21 cellular contexts compared by ENCODE assay signal in genomic region chr9:68894502-68894901, GRCh38.
DNase-seq lines count a peak whose midpoint lies in the region; ATAC-seq, FAIRE-seq and TF ChIP-seq lines count a peak whose summit lies in the region.
"Had no signal": no experiment of that assay in that cellular context is flagged by ENCODE, and none has a peak within 500 bp of the region (broad histone marks: within the 10 kb centered on the region; RNA-seq: fewer than 3 reads in every experiment).

No MANE protein-coding gene starts in this region.

- no TSS peak for BruUV-seq in A673 (replicated peaks; lab: Mats Ljungman, UMichigan)

- H3K27me3 ChIP-seq in CD4-positive, alpha-beta memory T cell (ENCODE audit: insufficient read depth, low read length) = no peaks in the 10 kb centered on the region
- H3K27me3 ChIP-seq in astrocyte (ENCODE audit: insufficient read depth, low read length) = no peaks in the 10 kb centered on the region
- H3K27me3 ChIP-seq in A673 (replicated peaks; ENCODE audit: insufficient read depth, low read depth, low read length, poor library complexity) = peaks cover 32% of the 10 kb centered on the region
- H3K27me3 ChIP-seq: gastroesophageal sphincter, SJCRH30 had no signal

- H4K20me1 ChIP-seq in astrocyte (ENCODE audit: insufficient read depth, low read length) = no peaks in the 10 kb centered on the region

- H3K27me3 Mint-ChIP-seq in activated CD4-positive, alpha-beta T cell treated with anti-CD3 and anti-CD28 coated beads for 36 hours = no peaks in the 10 kb centered on the region
- H3K27me3 Mint-ChIP-seq in CD4-positive, alpha-beta memory T cell = no peaks in the 10 kb centered on the region
- H3K27me3 Mint-ChIP-seq in astrocyte (ENCODE audit: low read depth, unreplicated experiment) (peaks cover 15% of the 10 kb centered on the region), naive B cell (no peaks in the 10 kb centered on the region)
- H3K27me3 Mint-ChIP-seq: activated CD8-positive, alpha-beta T cell treated with anti-CD3 and anti-CD28 coated beads for 36 hours had no signal

- no peak for DNase-seq in activated CD4-positive, alpha-beta T cell treated with anti-CD3 and anti-CD28 coated beads for 36 hours
- no peak for DNase-seq in activated CD4-positive, alpha-beta T cell treated with anti-CD3 and anti-CD28 coated beads for 4 hours
- DNase-seq in CD4-positive, alpha-beta memory T cell = peak in 4 of 5 donors; percentile 1 to 18 (median 14)
- DNase-seq in astrocyte (ENCODE audit: low read depth) (no peak), naive B cell (no peak), A673 (ENCODE audit: low spot score) (no peak)
- DNase-seq in effector CD4-positive, alpha-beta T cell = no peak
- DNase-seq: activated CD8-positive, alpha-beta T cell treated with anti-CD3 and anti-CD28 coated beads for 36 hours; activated gamma-delta T cell; GOT3; Kasumi-1; NCI-H1436; NCI-H446; retina; SJCRH30; T1000 had no signal

- H3K36me3 ChIP-seq in CD4-positive, alpha-beta memory T cell (ENCODE audit: insufficient read depth, low read length) = no peaks in the 10 kb centered on the region
- H3K36me3 ChIP-seq in astrocyte (ENCODE audit: insufficient read depth, low read length) (no peaks in the 10 kb centered on the region), A673 (ENCODE audit: insufficient read depth, low read length, poor library complexity, severe bottlenecking) (no peaks in the 10 kb centered on the region)
- H3K36me3 ChIP-seq: gastroesophageal sphincter, SJCRH30 had no signal

- peak overlapping the region in 1 of 2 donors; percentile 0 for H3K4me3 ChIP-seq in CD4-positive, alpha-beta memory T cell (ENCODE audit: low read length in 2 of 2)
- H3K4me3 ChIP-seq in astrocyte (ENCODE audit: insufficient read depth, low read depth, low read length) (no peak overlapping the region), A673 (ENCODE audit: low read depth, low read length, poor library complexity, severe bottlenecking) (no peak overlapping the region)
- H3K4me3 ChIP-seq: gastroesophageal sphincter, lung, SJCRH30 had no signal

- H3K9me3 Mint-ChIP-seq in activated CD4-positive, alpha-beta T cell treated with anti-CD3 and anti-CD28 coated beads for 36 hours (ENCODE audit: low read depth) = no peaks in the 10 kb centered on the region
- no peaks in the 10 kb centered on the region for H3K9me3 Mint-ChIP-seq in CD4-positive, alpha-beta memory T cell
- H3K9me3 Mint-ChIP-seq in astrocyte (ENCODE audit: unreplicated experiment) = peaks cover 2% of the 10 kb centered on the region
- H3K9me3 Mint-ChIP-seq in naive B cell = no peaks in the 10 kb centered on the region
- H3K9me3 Mint-ChIP-seq: activated CD8-positive, alpha-beta T cell treated with anti-CD3 and anti-CD28 coated beads for 36 hours had no signal

- peaks cover 34% of the 10 kb centered on the region for H3K4me1 ChIP-seq in CD4-positive, alpha-beta memory T cell (ENCODE audit: insufficient read depth, low read length)
- H3K4me1 ChIP-seq in astrocyte (ENCODE audit: insufficient read depth, low read length) (peaks cover 6% of the 10 kb centered on the region), A673 (ENCODE audit: insufficient read depth, low read length, poor library complexity, severe bottlenecking) (no peaks in the 10 kb centered on the region)
- H3K4me1 ChIP-seq: gastroesophageal sphincter, SJCRH30 had no signal

- H3K27ac Mint-ChIP-seq in activated CD4-positive, alpha-beta T cell treated with anti-CD3 and anti-CD28 coated beads for 36 hours = peak overlapping the region; percentile 92
- peak overlapping the region in 6 of 7 donors; percentile 48 to 91 (median 78) for H3K27ac Mint-ChIP-seq in CD4-positive, alpha-beta memory T cell
- H3K27ac Mint-ChIP-seq in astrocyte (ENCODE audit: unreplicated experiment) (no peak overlapping the region), naive B cell (peak overlapping the region in 5 of 6 donors; percentile 34 to 97 (median 86))
- H3K27ac Mint-ChIP-seq: activated CD8-positive, alpha-beta T cell treated with anti-CD3 and anti-CD28 coated beads for 36 hours had no signal

- H3K27ac ChIP-seq in CD4-positive, alpha-beta memory T cell (ENCODE audit: low read depth, low read length) = no peak overlapping the region
- H3K27ac ChIP-seq in astrocyte (ENCODE audit: low read depth, low read length) (no peak overlapping the region), A673 (ENCODE audit: low read depth, low read length, poor library complexity, severe bottlenecking) (no peak overlapping the region)
- H3K27ac ChIP-seq: gastroesophageal sphincter, SJCRH30 had no signal

- CTCF ChIA-PET in activated CD4-positive, alpha-beta T cell treated with anti-CD3 and anti-CD28 coated beads for 36 hours (lab: Charles Lee) = no interaction called here
- CTCF ChIA-PET in CD4-positive, alpha-beta memory T cell (lab: Charles Lee; ENCODE audit: partially characterized antibody) = interaction anchor here (1.4 kb wide), 1 partner anchor 115 kb away, joined by 4 read pairs; no protein-coding TSS in a partner anchor
- CTCF ChIA-PET in A673 (lab: Charles Lee) = no interaction called here

- no peaks in the 10 kb centered on the region for H3K36me3 Mint-ChIP-seq in activated CD4-positive, alpha-beta T cell treated with anti-CD3 and anti-CD28 coated beads for 36 hours (ENCODE audit: low read depth)
- H3K36me3 Mint-ChIP-seq in CD4-positive, alpha-beta memory T cell = no peaks in the 10 kb centered on the region
- no peaks in the 10 kb centered on the region for H3K36me3 Mint-ChIP-seq in astrocyte (ENCODE audit: low read depth, unreplicated experiment)
- H3K36me3 Mint-ChIP-seq in naive B cell = peaks cover 12 to 13% of the 10 kb centered on the region in 2 donors

- intact Hi-C loops in activated CD4-positive, alpha-beta T cell treated with anti-CD3 and anti-CD28 coated beads for 36 hours (cut with DNase I, micrococcal nuclease) = no loop called here
- intact Hi-C loops in CD4-positive, alpha-beta memory T cell (cut with micrococcal nuclease) = loop anchor here (2.0 kb wide), 1 partner anchor 104 kb away; no protein-coding TSS in a partner anchor
- intact Hi-C loops in A673 (cut with micrococcal nuclease; ENCODE audit: unreplicated experiment) = loop anchor here (10.0 kb wide), 1 partner anchor 300 kb away; no protein-coding TSS in a partner anchor

- peak overlapping the region; percentile 22 for H3K4me2 ChIP-seq in astrocyte (ENCODE audit: low read length)

- H3K4me1 Mint-ChIP-seq in activated CD4-positive, alpha-beta T cell treated with anti-CD3 and anti-CD28 coated beads for 36 hours = peaks cover 40% of the 10 kb centered on the region
- H3K4me1 Mint-ChIP-seq in CD4-positive, alpha-beta memory T cell = peaks cover 25 to 45% (median 34%) of the 10 kb centered on the region in 4 donors
- H3K4me1 Mint-ChIP-seq in astrocyte (ENCODE audit: low read depth, unreplicated experiment) (peaks cover 4% of the 10 kb centered on the region), naive B cell (peaks cover 46 to 56% (median 49%) of the 10 kb centered on the region in 3 donors)

- FAIRE-seq in astrocyte (lab: Jason Lieb, UNC) = no peak
- FAIRE-seq: A204.1, GM12891 had no signal

- H3K9ac ChIP-seq in astrocyte (ENCODE audit: low read length) = no peak overlapping the region

- H2AFZ ChIP-seq in astrocyte (ENCODE audit: low read depth, low read length) = no peak overlapping the region

- peak overlapping the region; percentile 59 for H3K4me3 Mint-ChIP-seq in activated CD4-positive, alpha-beta T cell treated with anti-CD3 and anti-CD28 coated beads for 36 hours
- H3K4me3 Mint-ChIP-seq in CD4-positive, alpha-beta memory T cell = peak overlapping the region in 7 of 8 donors; percentile 34 to 83 (median 79)
- H3K4me3 Mint-ChIP-seq in astrocyte (ENCODE audit: unreplicated experiment) (no peak overlapping the region), naive B cell (peak overlapping the region in 6 of 8 donors; percentile 4 to 77 (median 69))
- H3K4me3 Mint-ChIP-seq: activated CD8-positive, alpha-beta T cell treated with anti-CD3 and anti-CD28 coated beads for 36 hours had no signal

- no peaks in the 10 kb centered on the region for H3K9me3 ChIP-seq in CD4-positive, alpha-beta memory T cell (ENCODE audit: control insufficient read depth in 1 of 2, low read length in 2 of 2)
- H3K9me3 ChIP-seq in astrocyte (ENCODE audit: insufficient read depth, low read depth, low read length) (no peaks in the 10 kb centered on the region), A673 (ENCODE audit: low read depth, low read length, poor library complexity, severe bottlenecking) (no peaks in the 10 kb centered on the region)
- H3K9me3 ChIP-seq: gastroesophageal sphincter, SJCRH30 had no signal

- ATAC-seq in activated CD4-positive, alpha-beta T cell treated with anti-CD3 and anti-CD28 coated beads for 36 hours = no peak
- ATAC-seq in naive B cell (ENCODE audit: low read depth in 2 of 2) (no peak), HG03342 (IDR thresholded peaks at IDR 0.05; ENCODE audit: unreplicated experiment) (no peak)
- ATAC-seq: activated CD8-positive, alpha-beta T cell treated with anti-CD3 and anti-CD28 coated beads for 36 hours; gastroesophageal sphincter had no signal

- POLR2A ChIA-PET in activated CD4-positive, alpha-beta T cell treated with anti-CD3 and anti-CD28 coated beads for 36 hours (lab: Charles Lee) = no interaction called here
- POLR2A ChIA-PET in CD4-positive, alpha-beta memory T cell (lab: Charles Lee; ENCODE audit: partially characterized antibody) = interaction anchor here (1.0 to 1.3 kb wide), 3 partner anchors 22 to 115 kb away, joined by 3 to 5 read pairs (median 4); no protein-coding TSS in a partner anchor
- POLR2A ChIA-PET in A673 (lab: Charles Lee; ENCODE audit: low non-redundant PET) = no interaction called here

- H3K79me2 ChIP-seq in astrocyte (ENCODE audit: insufficient read depth, low read length) = no peaks in the 10 kb centered on the region

- TF ChIP-seq CTCF in astrocyte (IDR thresholded peaks at IDR 0.05; ENCODE audit: insufficient read depth, low read depth, low read length) = no peak
- no peak for TF ChIP-seq CTCF in A673 (conservative IDR thresholded peaks at IDR 0.05; ENCODE audit: low read depth, low read length)

Comparison
In these comparisons a context has a peak if more than half of its experiments do, and no peak if none do; other contexts are left out.
1. DNase-seq: peak in CD4-positive, alpha-beta memory T cell (4 of 5); none in activated CD4-positive, alpha-beta T cell treated with anti-CD3 and anti-CD28 coated beads for 36 hours (single experiment), activated CD4-positive, alpha-beta T cell treated with anti-CD3 and anti-CD28 coated beads for 4 hours (0 of 2), astrocyte (single experiment), naive B cell (single experiment), effector CD4-positive, alpha-beta T cell (single experiment) and A673 (single experiment).
2. intact Hi-C loops: an anchor here in CD4-positive, alpha-beta memory T cell (2.0 kb wide) and A673 (10.0 kb wide); none called in activated CD4-positive, alpha-beta T cell treated with anti-CD3 and anti-CD28 coated beads for 36 hours.